In the genomic region with DNA sequence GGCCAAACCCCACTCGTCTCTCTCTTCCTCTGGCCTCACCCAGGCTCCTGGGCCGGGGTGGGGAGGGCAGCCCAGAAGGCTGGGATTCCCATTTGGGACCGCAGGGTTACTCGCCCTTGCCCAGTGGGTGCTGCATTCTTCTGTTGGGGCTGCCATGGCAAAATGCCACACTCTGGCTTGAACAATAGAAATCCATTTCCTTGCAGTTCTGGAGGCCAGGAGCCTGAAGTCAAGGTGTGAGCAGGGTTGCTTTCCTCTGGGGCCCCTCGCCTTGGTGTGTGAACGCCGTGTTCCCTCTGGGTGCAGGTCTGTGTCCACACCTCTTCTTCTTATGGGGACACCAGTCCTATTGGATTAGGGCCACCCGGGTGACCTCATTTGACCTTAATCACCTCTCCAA, we compare ENCODE assay signal across 17 cellular contexts.
"Had no signal": no experiment of that assay in that cellular context is flagged by ENCODE, and none has a peak within 500 bp of the region (broad histone marks: within the 10 kb centered on the region; RNA-seq: fewer than 3 reads in every experiment).

No MANE protein-coding gene starts in this region.

- H3K36me3 Mint-ChIP-seq: naive thymus-derived CD8-positive, alpha-beta T cell; stimulated activated naive B cell treated with anti-CD40 and anti-IgM and Interleukin-4, amounts not matched to agents 10 μg/mL and 1 μg/mL and 100 μg/mL, for 72 hours had no signal

- H3K27ac ChIP-seq: hepatocyte, ovary, right lobe of liver, testis, tibial nerve, upper lobe of right lung had no signal

- H3K4me3 ChIP-seq: hepatocyte, mucosa of descending colon, ovary, right lobe of liver, testis, tibial nerve, upper lobe of right lung had no signal

- H3K79me2 ChIP-seq: hepatocyte had no signal

- ATAC-seq: left colon; mucosa of descending colon; naive thymus-derived CD8-positive, alpha-beta T cell; right lobe of liver; stimulated activated naive B cell treated with anti-CD40 and anti-IgM and Interleukin-4, amounts not matched to agents 10 μg/mL and 1 μg/mL and 100 μg/mL, for 72 hours; stimulated activated naive CD8-positive, alpha-beta T cell treated with anti-CD3 and anti-CD28 coated beads, Interleukin-15, amount 100 ng/mL, for 72 hours; upper lobe of right lung had no signal

- DNase-seq: erythroblast; foreskin melanocyte; kidney; left colon; mucosa of descending colon; naive thymus-derived CD8-positive, alpha-beta T cell; nucleus accumbens; ovary; right lobe of liver; stimulated activated CD4-positive, alpha-beta T cell treated with anti-CD3 and anti-CD28 coated beads, Interleukin-4, amount 100 ng/mL, for 24 hours; stimulated activated naive B cell treated with anti-CD40 and anti-IgM and Interleukin-4, amounts not matched to agents 10 μg/mL and 1 μg/mL and 100 μg/mL, for 72 hours; stimulated activated naive CD8-positive, alpha-beta T cell treated with anti-CD3 and anti-CD28 coated beads, Interleukin-15, amount 100 ng/mL, for 72 hours; testis; upper lobe of right lung had no signal

- H3K4me1 ChIP-seq: right lobe of liver, tibial nerve had no signal

- H3K4me3 Mint-ChIP-seq: naive thymus-derived CD8-positive, alpha-beta T cell; stimulated activated naive B cell treated with anti-CD40 and anti-IgM and Interleukin-4, amounts not matched to agents 10 μg/mL and 1 μg/mL and 100 μg/mL, for 72 hours; stimulated activated naive CD8-positive, alpha-beta T cell treated with anti-CD3 and anti-CD28 coated beads, Interleukin-15, amount 100 ng/mL, for 72 hours had no signal

- FAIRE-seq: kidney had no signal

- H3K27me3 Mint-ChIP-seq: naive thymus-derived CD8-positive, alpha-beta T cell; stimulated activated naive CD8-positive, alpha-beta T cell treated with anti-CD3 and anti-CD28 coated beads, Interleukin-15, amount 100 ng/mL, for 72 hours had no signal

- H3K9me3 ChIP-seq: mucosa of descending colon, ovary, right lobe of liver, testis, tibial nerve, upper lobe of right lung had no signal

- H3K9me3 Mint-ChIP-seq: naive thymus-derived CD8-positive, alpha-beta T cell; stimulated activated naive B cell treated with anti-CD40 and anti-IgM and Interleukin-4, amounts not matched to agents 10 μg/mL and 1 μg/mL and 100 μg/mL, for 72 hours; stimulated activated naive CD8-positive, alpha-beta T cell treated with anti-CD3 and anti-CD28 coated beads, Interleukin-15, amount 100 ng/mL, for 72 hours had no signal

- H3K27ac Mint-ChIP-seq: progenitor cell of endocrine pancreas; stimulated activated naive B cell treated with anti-CD40 and anti-IgM and Interleukin-4, amounts not matched to agents 10 μg/mL and 1 μg/mL and 100 μg/mL, for 72 hours; stimulated activated naive CD8-positive, alpha-beta T cell treated with anti-CD3 and anti-CD28 coated beads, Interleukin-15, amount 100 ng/mL, for 72 hours had no signal

- H2AFZ ChIP-seq: hepatocyte had no signal

- H3K4me1 Mint-ChIP-seq: naive thymus-derived CD8-positive, alpha-beta T cell; stimulated activated naive B cell treated with anti-CD40 and anti-IgM and Interleukin-4, amounts not matched to agents 10 μg/mL and 1 μg/mL and 100 μg/mL, for 72 hours; stimulated activated naive CD8-positive, alpha-beta T cell treated with anti-CD3 and anti-CD28 coated beads, Interleukin-15, amount 100 ng/mL, for 72 hours had no signal

- H3K36me3 ChIP-seq: ovary, right lobe of liver, tibial nerve, upper lobe of right lung had no signal

- H3K4me2 ChIP-seq: hepatocyte had no signal

- H3K27me3 ChIP-seq: hepatocyte, ovary, right lobe of liver, testis, tibial nerve, upper lobe of right lung had no signal
